18 cellular contexts compared by ENCODE assay signal in the genomic region with DNA sequence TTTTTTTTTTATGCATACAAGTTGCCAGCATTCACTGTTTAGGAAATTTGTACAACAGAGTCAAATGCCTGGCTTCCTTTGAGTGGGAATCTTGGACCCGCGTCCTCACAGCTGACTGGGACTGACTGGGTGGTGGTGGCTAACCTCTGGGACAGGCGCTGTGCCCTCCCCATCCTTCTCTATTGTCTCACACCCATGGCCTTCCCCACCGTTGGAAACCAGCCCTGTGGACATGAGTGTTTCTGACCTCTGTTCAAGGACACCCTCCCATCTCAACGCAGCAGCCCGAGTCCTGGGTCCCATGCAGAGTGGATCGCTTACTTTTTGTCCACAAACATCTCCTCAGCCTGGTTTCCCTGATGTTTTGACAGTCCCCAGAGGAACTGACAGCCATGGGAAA.
A peak's percentile ranks its signal among the peaks of the same experiment; 100 is the strongest.
DNase-seq lines count a peak whose midpoint lies in the region; ATAC-seq, FAIRE-seq and TF ChIP-seq lines count a peak whose summit lies in the region.
"Had no signal": no experiment of that assay in that cellular context is flagged by ENCODE, and none has a peak within 500 bp of the region (broad histone marks: within the 10 kb centered on the region; RNA-seq: fewer than 3 reads in every experiment).

No MANE protein-coding gene starts in this region.

- H3K9ac ChIP-seq in endothelial cell of umbilical vein (replicated peaks; ENCODE audit: extremely low read depth, insufficient read depth, low read length) (no peak overlapping the region), rectal smooth muscle tissue (ENCODE audit: low read length) (no peak overlapping the region)

- CTCF ChIA-PET in endothelial cell of umbilical vein (lab: Charles Lee) = no interaction called here

- 58 to 72% methylated on average over 7 of the region's 7 CpGs for WGBS in lung, 2 donors

- no peak for TF ChIP-seq POLR2A in endothelial cell of umbilical vein (IDR thresholded peaks at IDR 0.05; ENCODE audit: low read depth, low read length)

- BruUV-seq in endothelial cell of umbilical vein (replicated peaks; lab: Mats Ljungman, UMichigan) = no TSS peak

- POLR2A ChIA-PET in endothelial cell of umbilical vein (lab: Charles Lee) = no interaction called here

- H3K36me3 ChIP-seq in endothelial cell of umbilical vein (ENCODE audit: control insufficient read depth in 2 of 2, extremely low read depth in 1 of 2, insufficient read depth in 2 of 2, low read length in 2 of 2) = peaks cover 0 to 12% of the 10 kb centered on the region in 2 experiments
- peaks cover 0 to 19% of the 10 kb centered on the region in 2 donors for H3K36me3 ChIP-seq in lung (ENCODE audit: control insufficient read depth in 2 of 2, insufficient read depth in 2 of 2, low read length in 2 of 2)
- H3K36me3 ChIP-seq in rectal smooth muscle tissue (ENCODE audit: control insufficient read depth, insufficient read depth, low read length) = no peaks in the 10 kb centered on the region

- dilution Hi-C loops in endothelial cell of umbilical vein (cut with MboI; ENCODE audit: extremely low pct_ligation_motif_present, low sequenced_read_pairs) = no loop called here

- no peak for FAIRE-seq in endothelial cell of umbilical vein (lab: Jason Lieb, UNC)
- FAIRE-seq: A204.1, K562 had no signal

- no peaks in the 10 kb centered on the region for H3K27me3 ChIP-seq in endothelial cell of umbilical vein (ENCODE audit: control insufficient read depth in 2 of 2, insufficient read depth in 2 of 2, low read length in 2 of 2)
- no peaks in the 10 kb centered on the region for H3K27me3 ChIP-seq in lung (ENCODE audit: control insufficient read depth, insufficient read depth)
- H3K27me3 ChIP-seq in rectal smooth muscle tissue (ENCODE audit: control insufficient read depth, insufficient read depth, low read length) = no peaks in the 10 kb centered on the region
- H3K27me3 ChIP-seq: ascending aorta, SJCRH30 had no signal

- ATAC-seq in lung (ENCODE audit: insufficient read depth, low FRiP score) (no peak), GM19324 (IDR thresholded peaks at IDR 0.05; ENCODE audit: low FRiP score, unreplicated experiment) (no peak), HG02840 (IDR thresholded peaks at IDR 0.05; ENCODE audit: low FRiP score, unreplicated experiment) (no peak)
- ATAC-seq: HCT116, K562 had no signal

- H3K4me3 ChIP-seq in endothelial cell of umbilical vein (replicated peaks in 1 of 3; ENCODE audit: insufficient read depth in 1 of 3, low read depth in 1 of 3, low read length in 3 of 3) (no peak overlapping the region), lung (no peak overlapping the region), rectal smooth muscle tissue (ENCODE audit: low read length) (no peak overlapping the region)
- H3K4me3 ChIP-seq: ascending aorta, K562, SJCRH30 had no signal

- H3K27ac ChIP-seq in endothelial cell of umbilical vein (ENCODE audit: insufficient read depth, low read depth, low read length) (no peak overlapping the region), lung (ENCODE audit: low read depth in 1 of 2, low read length in 1 of 2) (peak overlapping the region; percentile 89 to 92), rectal smooth muscle tissue (ENCODE audit: low read depth, low read length) (peak overlapping the region; percentile 93)
- H3K27ac ChIP-seq: SJCRH30 had no signal

- H4K20me1 ChIP-seq in endothelial cell of umbilical vein (replicated peaks; ENCODE audit: control insufficient read depth, extremely low read depth, insufficient read depth, low read length) = no peaks in the 10 kb centered on the region

- TF ChIP-seq CTCF in endothelial cell of umbilical vein (IDR thresholded peaks at IDR 0.05; ENCODE audit: extremely low read depth in 1 of 2, insufficient read depth in 1 of 2, low read depth in 1 of 2, low read length in 2 of 2) = no peak
- no peak for TF ChIP-seq CTCF in lung (IDR thresholded peaks at IDR 0.05; ENCODE audit: control extremely low read depth, extremely low read depth)

- no peaks in the 10 kb centered on the region for H3K79me2 ChIP-seq in endothelial cell of umbilical vein (ENCODE audit: control insufficient read depth, insufficient read depth, low read length)

- H3K4me1 ChIP-seq in endothelial cell of umbilical vein (ENCODE audit: control insufficient read depth, extremely low read depth, insufficient read depth, low read length) (peaks cover 20% of the 10 kb centered on the region), lung (ENCODE audit: control insufficient read depth in 2 of 2, insufficient read depth in 2 of 2, low read length in 2 of 2) (peaks cover 15 to 41% of the 10 kb centered on the region in 2 donors), rectal smooth muscle tissue (ENCODE audit: control insufficient read depth, insufficient read depth, low read length) (peaks cover 80% of the 10 kb centered on the region)
- H3K4me1 ChIP-seq: SJCRH30 had no signal

- no peaks in the 10 kb centered on the region for H3K9me3 ChIP-seq in endothelial cell of umbilical vein (replicated peaks; ENCODE audit: control insufficient read depth, insufficient read depth, low read length)
- no peaks in the 10 kb centered on the region for H3K9me3 ChIP-seq in lung (ENCODE audit: control insufficient read depth in 2 of 2, insufficient read depth in 1 of 2, low read length in 1 of 2)
- H3K9me3 ChIP-seq: ascending aorta, SJCRH30 had no signal

- H2AFZ ChIP-seq in endothelial cell of umbilical vein (ENCODE audit: low read depth, low read length) = no peak overlapping the region

- H3K4me2 ChIP-seq in endothelial cell of umbilical vein (ENCODE audit: insufficient read depth, low read length) = no peak overlapping the region

- DNase-seq in ELF-1 (ENCODE audit: low read depth, low spot score) = peak; percentile 14
- DNase-seq in endothelial cell of umbilical vein (ENCODE audit: low read depth, low spot score) = peak; percentile 17
- DNase-seq in lung (ENCODE audit: low spot score) = no peak
- no peak for DNase-seq in activated CD4-positive, alpha-beta T cell treated with anti-CD3 and anti-CD28 coated beads, Interleukin-2, amount 50 U/mL, for 4 hours
- DNase-seq in stimulated activated CD4-positive, alpha-beta T cell treated with anti-CD3 and anti-CD28 coated beads, Interleukin-15, amount 100 ng/mL, for 24 hours = no peak
- DNase-seq: effector CD4-positive, alpha-beta T cell; foreskin melanocyte; naive B cell; NCI-H1048; SJCRH30; stimulated activated CD4-positive, alpha-beta T cell treated with anti-CD3 and anti-CD28 coated beads, Interleukin-12 subunit alpha, Interleukin-12 subunit beta, amount 100 ng/mL, for 4 hours had no signal

- intact Hi-C loops in endothelial cell of umbilical vein (cut with micrococcal nuclease) = no loop called here

- no peaks in the 10 kb centered on the region for H3K9me1 ChIP-seq in endothelial cell of umbilical vein (replicated peaks; ENCODE audit: control insufficient read depth, extremely low read depth, insufficient read depth, low read length)

TF ChIP-seq in endothelial cell of umbilical vein, 7 proteins besides CTCF, POLR2A, EP300 and RAD21:
- TF ChIP-seq EZH2 (IDR thresholded peaks at IDR 0.05; ENCODE audit: borderline replicate concordance, low read depth, low read length, severe bottlenecking) = no peak
- no peak for TF ChIP-seq MAX (IDR thresholded peaks at IDR 0.05; ENCODE audit: insufficient read depth, insufficient read length)
- no peak for TF ChIP-seq FOS (IDR thresholded peaks at IDR 0.05; ENCODE audit: borderline replicate concordance, insufficient read depth, low read length)
- no peak for TF ChIP-seq GATA2 (IDR thresholded peaks at IDR 0.05; ENCODE audit: insufficient read depth, insufficient read length, low read depth, low read length)
- no peak for TF ChIP-seq JUN (IDR thresholded peaks at IDR 0.05; ENCODE audit: borderline replicate concordance, insufficient read depth, insufficient read length, low read depth)
- TF ChIP-seq POLR2AphosphoS5 (IDR thresholded peaks at IDR 0.05; ENCODE audit: insufficient read depth, low read depth, low read length) = no peak
- no peak for TF ChIP-seq MYC (IDR thresholded peaks at IDR 0.05; ENCODE audit: low read depth, low read length)
TF ChIP-seq in endothelial cell of umbilical vein: peak in this region for 0.

Comparison
In these comparisons a context has a peak if more than half of its experiments do, and no peak if none do; other contexts are left out.
1. DNase-seq: peak in ELF-1 (single experiment) and endothelial cell of umbilical vein (single experiment); none in lung (single experiment), activated CD4-positive, alpha-beta T cell treated with anti-CD3 and anti-CD28 coated beads, Interleukin-2, amount 50 U/mL, for 4 hours (0 of 2) and stimulated activated CD4-positive, alpha-beta T cell treated with anti-CD3 and anti-CD28 coated beads, Interleukin-15, amount 100 ng/mL, for 24 hours (single experiment).